In genomic region chr12:7108928-7109920, GRCh38 we compare ENCODE assay signal across 1 cellular context.
A peak's percentile ranks its signal among the peaks of the same experiment; 100 is the strongest.
TF ChIP-seq lines count a peak whose summit lies in the region.

Gene C1RL (minus strand): TSS chr12:7109214. CDS start chr12:7109180, 34 bp downstream.

TF ChIP-seq in WTC11, 78 proteins besides CTCF, POLR2A, EP300 and RAD21 (continued from another document):
- TF ChIP-seq GABPB1 (CRISPR knock-in tag; IDR thresholded peaks at IDR 0.05), result peak; percentile 73; the same call in 1 of the 2 replicates
- no peak for TF ChIP-seq STAT6 (CRISPR knock-in tag; conservative IDR thresholded peaks at IDR 0.05; ENCODE audit: low read depth)
- peak; percentile 53; the same call in 1 of the 2 replicates for TF ChIP-seq HMGXB4 (CRISPR knock-in tag; IDR thresholded peaks at IDR 0.05)
- no peak for TF ChIP-seq ZNF423 (CRISPR knock-in tag; IDR thresholded peaks at IDR 0.05)
- 0 out of 2 replicates have a peak, but pooled peaks have one; percentile 12 for TF ChIP-seq ZBTB21 (CRISPR knock-in tag; IDR thresholded peaks at IDR 0.05; ENCODE audit: borderline replicate concordance)
